In genomic region chr10:24118246-24118645, GRCh38 we compare ENCODE assay signal across 15 cellular contexts.
A peak's percentile ranks its signal among the peaks of the same experiment; 100 is the strongest.
DNase-seq lines count a peak whose midpoint lies in the region; ATAC-seq and TF ChIP-seq lines count a peak whose summit lies in the region.
"Had no signal": no experiment of that assay in that cellular context is flagged by ENCODE, and none has a peak within 500 bp of the region (broad histone marks: within the 10 kb centered on the region; RNA-seq: fewer than 3 reads in every experiment).

No MANE protein-coding gene starts in this region.

- POLR2A ChIA-PET in HEK293T (lab: Yijun Ruan, JAX), result no interaction called here
- POLR2A ChIA-PET in Caco-2 (lab: Charles Lee), result interaction anchor here (0.7 kb wide), 1 partner anchor 71 kb away, joined by 10 read pairs; no protein-coding TSS in a partner anchor

- H3K27me3 ChIP-seq in brain microvascular endothelial cell (replicated peaks) (no peaks in the 10 kb centered on the region), gastrocnemius medialis (no peaks in the 10 kb centered on the region), Caco-2 (replicated peaks; ENCODE audit: control insufficient read depth, insufficient read depth, low read length) (no peaks in the 10 kb centered on the region)

- peaks cover 0 to 2% (median 2%) of the 10 kb centered on the region in 3 donors for H3K27me3 Mint-ChIP-seq in CD14-positive monocyte (ENCODE audit: low read depth in 3 of 3)
- H3K27me3 Mint-ChIP-seq in Caco-2 (ENCODE audit: insufficient read depth, unreplicated experiment), result peaks cover 24% of the 10 kb centered on the region
- H3K27me3 Mint-ChIP-seq: activated CD4-positive, alpha-beta T cell treated with anti-CD3 and anti-CD28 coated beads, Interleukin-2, amount 10 ng/mL, durations not matched to agents 24 days and 14 days; B cell; memory B cell; stimulated activated memory B cell treated with anti-CD40 and anti-IgM and Interleukin-4, amounts not matched to agents 10 μg/mL and 1 μg/mL and 100 μg/mL, for 72 hours had no signal

- H3K9me3 Mint-ChIP-seq in CD14-positive monocyte, result peaks cover 0 to 3% (median 0%) of the 10 kb centered on the region in 7 donors
- no peaks in the 10 kb centered on the region for H3K9me3 Mint-ChIP-seq in Caco-2 (ENCODE audit: unreplicated experiment)
- H3K9me3 Mint-ChIP-seq: activated CD4-positive, alpha-beta T cell treated with anti-CD3 and anti-CD28 coated beads, Interleukin-2, amount 10 ng/mL, durations not matched to agents 24 days and 14 days had no signal

- H3K4me3 Mint-ChIP-seq in CD14-positive monocyte (no peak overlapping the region), Caco-2 (ENCODE audit: unreplicated experiment) (no peak overlapping the region)
- H3K4me3 Mint-ChIP-seq: activated CD4-positive, alpha-beta T cell treated with anti-CD3 and anti-CD28 coated beads, Interleukin-2, amount 10 ng/mL, durations not matched to agents 24 days and 14 days; B cell; memory B cell; stimulated activated memory B cell treated with anti-CD40 and anti-IgM and Interleukin-4, amounts not matched to agents 10 μg/mL and 1 μg/mL and 100 μg/mL, for 72 hours had no signal

- peak; percentile 33 for DNase-seq in HEK293T (ENCODE audit: extremely low spot score)
- peak; percentile 2 for DNase-seq in brain microvascular endothelial cell
- DNase-seq in iris pigment epithelial cell (ENCODE audit: low read depth), result peak; percentile 3
- DNase-seq in gastrocnemius medialis, result no peak
- DNase-seq in CD14-positive monocyte (ENCODE audit: low spot score), result no peak
- DNase-seq in Caco-2, result no peak
- DNase-seq: activated CD4-positive, alpha-beta T cell treated with anti-CD3 and anti-CD28 coated beads, Interleukin-2, amount 10 ng/mL, durations not matched to agents 24 days and 14 days; DND-41; GOT3; stimulated activated CD4-positive, alpha-beta T cell treated with anti-CD3 and anti-CD28 coated beads, Interleukin-4, amount 100 ng/mL, for 24 hours had no signal

- in situ Hi-C loops in brain microvascular endothelial cell (cut with HindIII; ENCODE audit: low pct_ligation_motif_present, low sequenced_read_pairs) (no loop called here), gastrocnemius medialis (cut with MboI; ENCODE audit: low sequenced_read_pairs in 4 of 4) (no loop called here)

- no peaks in the 10 kb centered on the region for H3K36me3 Mint-ChIP-seq in CD14-positive monocyte
- H3K36me3 Mint-ChIP-seq in Caco-2 (ENCODE audit: insufficient read depth, unreplicated experiment), result no peaks in the 10 kb centered on the region
- H3K36me3 Mint-ChIP-seq: memory B cell; stimulated activated memory B cell treated with anti-CD40 and anti-IgM and Interleukin-4, amounts not matched to agents 10 μg/mL and 1 μg/mL and 100 μg/mL, for 72 hours had no signal

- peaks cover 30 to 42% of the 10 kb centered on the region in 2 donors for H3K4me1 ChIP-seq in gastrocnemius medialis
- no peaks in the 10 kb centered on the region for H3K4me1 ChIP-seq in Caco-2

- ATAC-seq in gastrocnemius medialis, result no peak
- no peak for ATAC-seq in GM18907 (IDR thresholded peaks at IDR 0.05; ENCODE audit: unreplicated experiment)
- ATAC-seq in HG03439 (IDR thresholded peaks at IDR 0.05; ENCODE audit: unreplicated experiment), result no peak
- ATAC-seq: stimulated activated memory B cell treated with anti-CD40 and anti-IgM and Interleukin-4, amounts not matched to agents 10 μg/mL and 1 μg/mL and 100 μg/mL, for 72 hours had no signal

- intact Hi-C loops in gastrocnemius medialis (cut with DNase I; ENCODE audit: low total_unique reads), result loop anchor here (5.0 to 10.0 kb wide), 4 partner anchors 89 to 267 kb away; partner anchors contain the start of gene KIAA1217
- intact Hi-C loops in CD14-positive monocyte (cut with micrococcal nuclease), result no loop called here
- intact Hi-C loops in Caco-2 (cut with micrococcal nuclease; ENCODE audit: unreplicated experiment), result no loop called here

- CTCF ChIA-PET in HEK293T (lab: Yijun Ruan, JAX) (no interaction called here), Caco-2 (lab: Charles Lee) (no interaction called here)

- H3K27ac ChIP-seq in brain microvascular endothelial cell (no peak overlapping the region), gastrocnemius medialis (peak overlapping the region; percentile 90 to 96 (median 92))

- no peak overlapping the region for H3K27ac Mint-ChIP-seq in CD14-positive monocyte
- H3K27ac Mint-ChIP-seq in Caco-2 (ENCODE audit: unreplicated experiment), result no peak overlapping the region
- H3K27ac Mint-ChIP-seq: activated CD4-positive, alpha-beta T cell treated with anti-CD3 and anti-CD28 coated beads, Interleukin-2, amount 10 ng/mL, durations not matched to agents 24 days and 14 days; B cell; memory B cell; stimulated activated memory B cell treated with anti-CD40 and anti-IgM and Interleukin-4, amounts not matched to agents 10 μg/mL and 1 μg/mL and 100 μg/mL, for 72 hours had no signal

- H3K9me3 ChIP-seq in gastrocnemius medialis, result no peaks in the 10 kb centered on the region
- H3K9me3 ChIP-seq in Caco-2, result no peaks in the 10 kb centered on the region

- no TSS peak for BruUV-seq in Caco-2 (replicated peaks; lab: Mats Ljungman, UMichigan)

- TF ChIP-seq POLR2A in gastrocnemius medialis (IDR thresholded peaks at IDR 0.05), result peak; percentile 20 to 38

- H3K4me1 Mint-ChIP-seq in CD14-positive monocyte (no peaks in the 10 kb centered on the region), Caco-2 (ENCODE audit: low read depth, unreplicated experiment) (no peaks in the 10 kb centered on the region)
- H3K4me1 Mint-ChIP-seq: activated CD4-positive, alpha-beta T cell treated with anti-CD3 and anti-CD28 coated beads, Interleukin-2, amount 10 ng/mL, durations not matched to agents 24 days and 14 days; B cell; memory B cell; stimulated activated memory B cell treated with anti-CD40 and anti-IgM and Interleukin-4, amounts not matched to agents 10 μg/mL and 1 μg/mL and 100 μg/mL, for 72 hours had no signal

- no peaks in the 10 kb centered on the region for H3K36me3 ChIP-seq in brain microvascular endothelial cell (replicated peaks)
- H3K36me3 ChIP-seq in gastrocnemius medialis, result no peaks in the 10 kb centered on the region
- no peaks in the 10 kb centered on the region for H3K36me3 ChIP-seq in Caco-2 (ENCODE audit: control insufficient read depth, insufficient read depth, low read length)

- H3K4me3 ChIP-seq in brain microvascular endothelial cell (ENCODE audit: low read depth, low read length), result no peak overlapping the region
- peak overlapping the region; percentile 14 to 45 (median 36) for H3K4me3 ChIP-seq in gastrocnemius medialis
- H3K4me3 ChIP-seq in Caco-2 (ENCODE audit: low read depth, low read length), result no peak overlapping the region

- TF ChIP-seq CTCF in brain microvascular endothelial cell (IDR thresholded peaks at IDR 0.05; ENCODE audit: low read depth, low read length, missing control alignments) (no peak), gastrocnemius medialis (IDR thresholded peaks at IDR 0.05 in 4 of 5, conservative IDR thresholded peaks at IDR 0.05 in 1 of 5) (no peak), CD14-positive monocyte (IDR thresholded peaks at IDR 0.05) (no peak), Caco-2 (IDR thresholded peaks at IDR 0.05; ENCODE audit: insufficient read depth in 1 of 2, low read depth in 1 of 2, low read length in 1 of 2, severe bottlenecking in 1 of 2, unreplicated experiment in 1 of 2) (no peak)

TF ChIP-seq in HEK293T, 16 proteins besides CTCF, POLR2A, EP300 and RAD21:
- TF ChIP-seq LEF1 (IDR thresholded peaks at IDR 0.05; ENCODE audit: borderline replicate concordance) (no peak), FOXM1 (IDR thresholded peaks at IDR 0.05; ENCODE audit: borderline replicate concordance) (no peak), L3MBTL2 (conservative IDR thresholded peaks at IDR 0.05) (no peak), BHLHE40 (IDR thresholded peaks at IDR 0.05; ENCODE audit: borderline replicate concordance) (no peak)

Comparison
In these comparisons a context has a peak if more than half of its experiments do, and no peak if none do; other contexts are left out.
1. DNase-seq: peak in HEK293T (single experiment), brain microvascular endothelial cell (single experiment) and iris pigment epithelial cell (single experiment); none in gastrocnemius medialis (0 of 2), CD14-positive monocyte (single experiment) and Caco-2 (0 of 2).
2. H3K4me3 ChIP-seq: peak in gastrocnemius medialis (4 of 4); none in brain microvascular endothelial cell (single experiment) and Caco-2 (single experiment).